ENCODE assay signal across 9 cellular contexts in genomic region chr10:132036153-132036886, GRCh38. TPM values are rescaled to one million over a fixed set of nuclear protein-coding genes. Genes with fewer than 3 reads are reported as not detected.
DNase-seq lines count a peak whose midpoint lies in the region; ATAC-seq and TF ChIP-seq lines count a peak whose summit lies in the region.
"Had no signal": no experiment of that assay in that cellular context is flagged by ENCODE, and none has a peak within 500 bp of the region (broad histone marks: within the 10 kb centered on the region; RNA-seq: fewer than 3 reads in every experiment).

No MANE protein-coding gene starts in this region.

- ATAC-seq in Right ventricle myocardium superior (ENCODE audit: poor library complexity) (peak; percentile 75), HG02678 (IDR thresholded peaks at IDR 0.05; ENCODE audit: unreplicated experiment) (no peak), HG02852 (IDR thresholded peaks at IDR 0.05; ENCODE audit: unreplicated experiment) (no peak)

- peak overlapping the region; percentile 36; the same call in 1 of the 2 replicates for H3K27ac ChIP-seq in C4-2B

- DNase-seq in SW480 (ENCODE audit: low spot score) (peak; percentile 52), Right ventricle myocardium superior (peak; percentile 55), posterior vena cava (ENCODE audit: low spot score) (peak; percentile 72), NCI-H128 (lab: John Stamatoyannopoulos, UW; ENCODE audit: unreplicated experiment) (no peak), ureter (ENCODE audit: low spot score) (no peak)
- DNase-seq: small intestine had no signal

- intact Hi-C loops in Right ventricle myocardium superior (cut with DNase I) (no loop called here), posterior vena cava (cut with DNase I) (no loop called here)

- no peak for TF ChIP-seq CTCF in C4-2B (conservative IDR thresholded peaks at IDR 0.05)

RNA-seq across cellular contexts. Expression of gene JAKMIP3, which starts 29.4 kb away (rescaled TPM):
- total RNA-seq in Right ventricle myocardium superior, result 1.5 TPM
- under 1 TPM; 0.60 to 0.62 TPM for total RNA-seq in posterior vena cava
- 1.1 TPM for total RNA-seq in ureter

RNA-seq across cellular contexts. Expression of gene BNIP3, which starts 54.6 kb away (rescaled TPM):
- total RNA-seq in Right ventricle myocardium superior, result 158 TPM
- total RNA-seq in posterior vena cava, result 10 to 100 TPM; 20.1 to 26.8 TPM
- total RNA-seq in ureter, result 21.5 TPM

Comparison
In these comparisons a context has a peak if more than half of its experiments do, and no peak if none do; other contexts are left out.
1. DNase-seq: peak in SW480 (single experiment), Right ventricle myocardium superior (single experiment) and posterior vena cava (single experiment); none in NCI-H128 (single experiment) and ureter (single experiment).